ENCODE assay signal across 8 cellular contexts in genomic region chr16:30186782-30187555, GRCh38. TPM values are rescaled to one million over a fixed set of nuclear protein-coding genes. Genes with fewer than 3 reads are reported as not detected.
DNase-seq lines count a peak whose midpoint lies in the region; ATAC-seq and TF ChIP-seq lines count a peak whose summit lies in the region.

No MANE protein-coding gene starts in this region.

- no peaks in the 10 kb centered on the region for H3K4me1 ChIP-seq in breast epithelium

- no peaks in the 10 kb centered on the region for H3K9me3 ChIP-seq in breast epithelium

- peak overlapping the region in 1 of 2 donors; percentile 3 for H3K27ac ChIP-seq in breast epithelium

- peaks cover 38% of the 10 kb centered on the region for H3K36me3 Mint-ChIP-seq in activated B cell treated with CpG ODN at 0.5 μM for 24 hours (ENCODE audit: low read depth)

- no peaks in the 10 kb centered on the region for H3K27me3 Mint-ChIP-seq in activated B cell treated with CpG ODN at 0.5 μM for 24 hours

- H3K4me1 Mint-ChIP-seq in activated B cell treated with CpG ODN at 0.5 μM for 24 hours: peaks cover 38% of the 10 kb centered on the region

- DNase-seq in SIG-M5 treated with dmso at 0.1 percent for 504 hours (lab: John Stamatoyannopoulos, UW; ENCODE audit: unreplicated experiment) (peak; percentile 62), SIG-M5 (lab: John Stamatoyannopoulos, UW) (no peak), activated B cell treated with CpG ODN at 0.5 μM for 24 hours (peak; percentile 74), breast epithelium (ENCODE audit: low spot score in 2 of 2) (peak in 1 of 2 donors; percentile 41), left colon (peak; percentile 70 to 93)
- peak; percentile 73 to 87 (median 77) for DNase-seq in stimulated activated CD4-positive, alpha-beta T cell treated with anti-CD3 and anti-CD28 coated beads, TNF-alpha, amount 100 ng/mL, for 1 hour (ENCODE audit: low read depth in 3 of 3, low spot score in 1 of 3)

- intact Hi-C loops in activated B cell treated with CpG ODN at 0.5 μM for 24 hours (cut with micrococcal nuclease) (no loop called here), breast epithelium (cut with DNase I; ENCODE audit: low total_unique reads) (no loop called here), left colon (cut with DNase I, micrococcal nuclease) (no loop called here)

- peak; percentile 7 for ATAC-seq in activated B cell treated with CpG ODN at 0.5 μM for 24 hours (ENCODE audit: low read depth)
- ATAC-seq in left colon: peak; percentile 42
- ATAC-seq in HG02885 (IDR thresholded peaks at IDR 0.05; ENCODE audit: poor library complexity, unreplicated experiment): no peak
- no peak for ATAC-seq in GM19397 (IDR thresholded peaks at IDR 0.05; ENCODE audit: unreplicated experiment)

- H3K4me3 ChIP-seq in breast epithelium: no peak overlapping the region

- no peak for TF ChIP-seq CTCF in activated B cell treated with CpG ODN at 0.5 μM for 24 hours (IDR thresholded peaks at IDR 0.05)
- TF ChIP-seq CTCF in breast epithelium (IDR thresholded peaks at IDR 0.05): peak in 2 of 3 donors; percentile 52 to 69

- H3K36me3 ChIP-seq in breast epithelium: no peaks in the 10 kb centered on the region

- no peak for TF ChIP-seq POLR2A in breast epithelium (IDR thresholded peaks at IDR 0.05)

- peak overlapping the region; percentile 77 for H3K4me3 Mint-ChIP-seq in activated B cell treated with CpG ODN at 0.5 μM for 24 hours

- CTCF ChIA-PET in activated B cell treated with CpG ODN at 0.5 μM for 24 hours (lab: Charles Lee): interaction anchor here (1.5 to 4.4 kb wide), 2 partner anchors 44 to 95 kb away, joined by 4 to 33 read pairs; partner anchors contain the start of gene TBX6

- POLR2A ChIA-PET in activated B cell treated with CpG ODN at 0.5 μM for 24 hours (lab: Charles Lee): interaction anchor here (0.6 to 7.4 kb wide), 7 partner anchors 44 to 465 kb away, joined by 4 to 335 read pairs (median 6); partner anchors contain the start of genes ALDOA, TBX6 and YPEL3

- H3K9me3 Mint-ChIP-seq in activated B cell treated with CpG ODN at 0.5 μM for 24 hours: no peaks in the 10 kb centered on the region

- H3K27ac Mint-ChIP-seq in activated B cell treated with CpG ODN at 0.5 μM for 24 hours: peak overlapping the region; percentile 97

- no peaks in the 10 kb centered on the region for H3K27me3 ChIP-seq in breast epithelium

RNA-seq across cellular contexts. Expression of gene CORO1A, which starts 3.6 kb away (rescaled TPM):
- total RNA-seq in activated B cell treated with CpG ODN at 0.5 μM for 24 hours (1,030 and 1,060 TPM in 2 replicates), breast epithelium (10 to 100 TPM; 24.4 to 30.9 (median 24.9) TPM), left colon (10 to 100 TPM in 1 of 2 donors, 1 to 10 TPM in 1; 7.6 to 24.5 TPM)

RNA-seq across cellular contexts. Expression of gene BOLA2B, which starts 6.5 kb away (rescaled TPM):
- total RNA-seq in activated B cell treated with CpG ODN at 0.5 μM for 24 hours (145 and 174 TPM in 2 replicates), breast epithelium (100 to 1,000 TPM; 125 to 267 (median 258) TPM), left colon (100 to 1,000 TPM; 156 to 192 TPM)

RNA-seq across cellular contexts. Expression of gene SLX1A, which starts 6.7 kb away (rescaled TPM):
- total RNA-seq in activated B cell treated with CpG ODN at 0.5 μM for 24 hours (54.2 and 77.0 TPM in 2 replicates), breast epithelium (10 to 100 TPM; 27.4 to 59.0 (median 34.7) TPM), left colon (10 to 100 TPM; 84.5 to 86.9 TPM)

RNA-seq across cellular contexts. Expression of gene SULT1A3, which starts 12.1 kb away (rescaled TPM):
- total RNA-seq in activated B cell treated with CpG ODN at 0.5 μM for 24 hours (15.7 and 23.3 TPM in 2 replicates), breast epithelium (10 to 100 TPM; 12.3 to 27.0 (median 15.7) TPM), left colon (10 to 100 TPM; 72.3 to 92.6 TPM)

Comparison
In these comparisons a context has a peak if more than half of its experiments do, and no peak if none do; other contexts are left out.
1. ATAC-seq: peak in activated B cell treated with CpG ODN at 0.5 μM for 24 hours (single experiment) and left colon (single experiment); none in HG02885 (single experiment) and GM19397 (single experiment).
2. RNA of gene CORO1A, which starts 3.6 kb away (total RNA-seq): 1,030 to 1,060 TPM in activated B cell treated with CpG ODN at 0.5 μM for 24 hours; 24.4 to 30.9 TPM in breast epithelium and 7.6 to 24.5 TPM in left colon; every median in the first group is over 10 times any median in the second.